Comparison of ENCODE assay signal across 22 cellular contexts in genomic region chr17:79619636-79620206, GRCh38. TPM values are rescaled to one million over a fixed set of nuclear protein-coding genes. Genes with fewer than 3 reads are reported as not detected.
DNase-seq lines count a peak whose midpoint lies in the region; ATAC-seq, FAIRE-seq and TF ChIP-seq lines count a peak whose summit lies in the region.
"Had no signal": no experiment of that assay in that cellular context is flagged by ENCODE, and none has a peak within 500 bp of the region (broad histone marks: within the 10 kb centered on the region; RNA-seq: fewer than 3 reads in every experiment).

No MANE protein-coding gene starts in this region.

- intact Hi-C loops in spleen (cut with DNase I; ENCODE audit: low total_unique reads), result no loop called here

- no peaks in the 10 kb centered on the region for H3K27me3 ChIP-seq in WERI-Rb-1 (ENCODE audit: insufficient read depth, low read depth, severe bottlenecking)
- H3K27me3 ChIP-seq in spleen (replicated peaks in 1 of 7), result peaks cover 0 to 78% (median 13%) of the 10 kb centered on the region in 7 donors
- H3K27me3 ChIP-seq in BE2C, result peaks cover 69% of the 10 kb centered on the region
- H3K27me3 ChIP-seq: upper lobe of left lung had no signal

- TF ChIP-seq CTCF in WERI-Rb-1 (IDR thresholded peaks at IDR 0.05; ENCODE audit: low read depth, low read length), result no peak
- TF ChIP-seq CTCF in spleen (IDR thresholded peaks at IDR 0.05 in 8 of 11, conservative IDR thresholded peaks at IDR 0.05 in 3 of 11), result no peak
- TF ChIP-seq CTCF in BE2C (IDR thresholded peaks at IDR 0.05; ENCODE audit: low read depth, low read length), result no peak

- peak; percentile 8 for DNase-seq in activated CD4-positive, CD25-positive, alpha-beta regulatory T cell treated with anti-CD3 and anti-CD28 coated beads, Interleukin-2, amount 50 U/mL, for 72 hours
- no peak for DNase-seq in activated CD4-positive, CD25-positive, alpha-beta regulatory T cell (lab: John Stamatoyannopoulos, UW)
- DNase-seq in WERI-Rb-1 (peak; percentile 21), left lobe of liver (ENCODE audit: low spot score) (peak; percentile 33), spleen (peak; percentile 23), COLO829 (ENCODE audit: low spot score) (no peak), GM12892 (ENCODE audit: insufficient read length) (no peak), BE2C (no peak)
- DNase-seq: activated CD4-positive, alpha-beta T cell treated with anti-CD3 and anti-CD28 coated beads, Interleukin-2, amount 50 U/mL, for 48 hours; C1 segment of cervical spinal cord; dermis blood vessel endothelial cell; esophagus squamous epithelium; IMR-90; NCI-H2081 treated with DMSO at 0.1 percent for 48 hours; NCI-H524 treated with DMSO at 0.1 percent for 48 hours; OCI-M1 had no signal

- no peak overlapping the region for H3K4me3 ChIP-seq in WERI-Rb-1 (ENCODE audit: low read depth, low read length)
- no peak overlapping the region for H3K4me3 ChIP-seq in spleen
- H3K4me3 ChIP-seq in BE2C (ENCODE audit: low read depth, low read length), result no peak overlapping the region
- H3K4me3 ChIP-seq: esophagus squamous epithelium, upper lobe of left lung had no signal

- no peak for TF ChIP-seq POLR2A in spleen (IDR thresholded peaks at IDR 0.05)
- TF ChIP-seq POLR2A in GM12892 (IDR thresholded peaks at IDR 0.05; ENCODE audit: low read depth, low read length), result no peak

- WGBS in spleen, 5 donors, result 80 to 90% (median 83%) methylated on average over 20 to 21 of the region's 21 CpGs

- H3K4me1 ChIP-seq in spleen (no peaks in the 10 kb centered on the region), BE2C (no peaks in the 10 kb centered on the region)
- H3K4me1 ChIP-seq: upper lobe of left lung had no signal

- H3K27ac ChIP-seq in WERI-Rb-1 (no peak overlapping the region), spleen (no peak overlapping the region)
- H3K27ac ChIP-seq: esophagus squamous epithelium, upper lobe of left lung had no signal

- no peak for FAIRE-seq in GM12892 (lab: Jason Lieb, UNC)
- FAIRE-seq: A204.1, keratinocyte, TTC549 had no signal

- no peak for ATAC-seq in left lobe of liver

- H3K36me3 ChIP-seq in WERI-Rb-1 (no peaks in the 10 kb centered on the region), spleen (no peaks in the 10 kb centered on the region), BE2C (no peaks in the 10 kb centered on the region)
- H3K36me3 ChIP-seq: esophagus squamous epithelium, upper lobe of left lung had no signal

- H3K9me3 ChIP-seq in WERI-Rb-1 (ENCODE audit: severe bottlenecking) (peaks cover 3% of the 10 kb centered on the region), spleen (no peaks in the 10 kb centered on the region), BE2C (no peaks in the 10 kb centered on the region)
- H3K9me3 ChIP-seq: esophagus squamous epithelium, upper lobe of left lung had no signal

RNA-seq across cellular contexts. Expression of gene RBFOX3, which starts 8.9 kb away (rescaled TPM):
- total RNA-seq in left lobe of liver, result not detected
- total RNA-seq in spleen, result under 1 TPM in 3 of 7 donors, not detected in 4; 0.19 to 0.34 (median 0.29) TPM
- polyA plus RNA-seq in spleen, result under 1 TPM in 2 of 3 donors, not detected in 1; 0.02 to 0.03 TPM
- polyA plus RNA-seq in GM12892 (2012; ENCODE audit: missing spikeins), result 0.08 TPM
- polyA plus RNA-seq in BE2C (2012; ENCODE audit: insufficient read depth, insufficient read length, low read depth), result 0.25 TPM
- total RNA-seq: dermis blood vessel endothelial cell, IMR-90, osteoblast, SK-MEL-5 had no signal
- polyA plus RNA-seq: keratinocyte had no signal

Comparison
In these comparisons a context has a peak if more than half of its experiments do, and no peak if none do; other contexts are left out.
1. DNase-seq: peak in activated CD4-positive, CD25-positive, alpha-beta regulatory T cell treated with anti-CD3 and anti-CD28 coated beads, Interleukin-2, amount 50 U/mL, for 72 hours (single experiment), WERI-Rb-1 (single experiment), left lobe of liver (single experiment) and spleen (single experiment); none in activated CD4-positive, CD25-positive, alpha-beta regulatory T cell (0 of 4), COLO829 (single experiment), GM12892 (single experiment) and BE2C (single experiment).